In genomic region chr14:80751285-80751684, GRCh38 we compare ENCODE assay signal across 33 cellular contexts.
"Had no signal": no experiment of that assay in that cellular context is flagged by ENCODE, and none has a peak within 500 bp of the region (broad histone marks: within the 10 kb centered on the region; RNA-seq: fewer than 3 reads in every experiment).

No MANE protein-coding gene starts in this region.

- FAIRE-seq: astrocyte, bronchial epithelial cell, colon had no signal

- ATAC-seq: activated naive CD4-positive, alpha-beta T cell treated with anti-CD3 and anti-CD28 coated beads, Interleukin-2, amount 50 U/mL, for 72 hours; activated naive CD8-positive, alpha-beta T cell treated with anti-CD3 and anti-CD28 coated beads, Interleukin-2, amount 50 U/mL, for 24 hours; activated T-cell treated with anti-CD3 and anti-CD28 coated beads, Interleukin-2, amount 50 U/mL, for 4 hours; activated T-cell treated with anti-CD3 and anti-CD28 coated beads, Interleukin-2, amount 50 U/mL, for 72 hours; activated T-helper 17 cell treated with anti-CD3 and anti-CD28 coated beads, Interleukin-2, amount 50 U/mL, for 72 hours; body of pancreas had no signal

- H3K9me3 ChIP-seq: adrenal gland, ascending aorta, body of pancreas, breast epithelium had no signal

- H3K27me3 ChIP-seq: adrenal gland, ascending aorta, body of pancreas, brain microvascular endothelial cell, breast epithelium, cardiac muscle cell had no signal

- H3K36me3 ChIP-seq: adrenal gland, ascending aorta, brain microvascular endothelial cell, breast epithelium, cardiac muscle cell had no signal

- H3K4me3 ChIP-seq: adrenal gland, ascending aorta, body of pancreas, breast epithelium, cardiac muscle cell had no signal

- H3K27ac ChIP-seq: adrenal gland, ascending aorta, body of pancreas, brain microvascular endothelial cell, breast epithelium, cardiac muscle cell had no signal

- H3K4me1 ChIP-seq: adrenal gland, ascending aorta, body of pancreas, breast epithelium had no signal

- DNase-seq: activated effector memory CD4-positive, alpha-beta T cell treated with anti-CD3 and anti-CD28 coated beads, Interleukin-2, amount 50 U/mL, for 16 hours; activated effector memory CD4-positive, alpha-beta T cell treated with Interleukin-2 at 50 U/mL for 16 hours; activated gamma-delta T cell treated with Interleukin-2 at 50 U/mL for 16 hours; activated naive CD4-positive, alpha-beta T cell; activated naive CD4-positive, alpha-beta T cell treated with anti-CD3 and anti-CD28 coated beads for 36 hours; activated naive CD4-positive, alpha-beta T cell treated with anti-CD3 and anti-CD28 coated beads, Interleukin-2, amount 10 ng/mL, durations not matched to agents 7 days and 5 days; activated naive CD4-positive, alpha-beta T cell treated with anti-CD3 and anti-CD28 coated beads, Interleukin-2, amount 50 U/mL, for 16 hours; activated naive CD4-positive, alpha-beta T cell treated with Interleukin-2 at 50 U/mL for 16 hours; activated naive CD8-positive, alpha-beta T cell treated with anti-CD3 and anti-CD28 coated beads for 36 hours; activated naive CD8-positive, alpha-beta T cell treated with anti-CD3 and anti-CD28 coated beads, Interleukin-2, amount 10 ng/mL, durations not matched to agents 7 days and 5 days; activated naive CD8-positive, alpha-beta T cell treated with anti-CD3 and anti-CD28 coated beads, Interleukin-2, amount 50 U/mL, for 24 hours; activated T-cell treated with anti-CD3 and anti-CD28 coated beads, Interleukin-2, amount 50 U/mL, for 24 hours; activated T-cell treated with anti-CD3 and anti-CD28 coated beads, Interleukin-2, amount 50 U/mL, for 4 hours; activated T-cell treated with anti-CD3 and anti-CD28 coated beads, Interleukin-2, amount 50 U/mL, for 48 hours; activated T-cell treated with anti-CD3 and anti-CD28 coated beads, Interleukin-2, amount 50 U/mL, for 72 hours; adrenal gland; amniotic stem cell; amygdala; anterior cingulate cortex; aorta; body of pancreas; brain microvascular endothelial cell; caudate nucleus; central memory CD4-positive, alpha-beta T cell; cerebellar nuclear complex had no signal
